Comparison of ENCODE assay signal across 12 cellular contexts in the genomic region with DNA sequence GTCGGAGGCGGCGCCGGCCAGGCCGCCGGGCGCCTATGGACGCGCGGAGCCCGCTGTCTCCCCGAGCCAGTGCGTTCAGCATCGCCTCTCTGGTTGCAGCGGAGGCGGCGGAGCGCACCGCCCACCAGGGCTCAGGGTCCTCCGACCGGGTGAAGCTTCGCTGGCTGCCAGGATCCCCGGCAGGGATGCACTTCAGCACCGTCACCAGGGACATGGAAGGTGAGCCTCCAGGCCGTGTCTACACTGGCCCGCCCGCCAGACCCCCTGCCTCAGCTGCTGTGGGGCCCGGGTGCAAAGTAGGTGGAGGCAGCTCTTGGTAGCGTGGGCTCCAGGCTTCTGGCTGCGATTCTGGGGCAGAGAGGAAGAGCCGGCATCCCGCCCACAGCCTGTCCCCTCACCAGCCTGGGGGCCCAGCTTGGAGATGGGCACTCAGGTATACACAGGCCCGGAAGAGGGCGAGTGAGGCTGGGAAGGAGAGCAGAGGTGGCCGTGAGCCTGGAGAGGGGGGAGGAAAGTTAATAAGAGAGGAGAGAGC. TPM values are rescaled to one million over a fixed set of nuclear protein-coding genes. Genes with fewer than 3 reads are reported as not detected.
DNase-seq lines count a peak whose midpoint lies in the region; ATAC-seq and FAIRE-seq lines count a peak whose summit lies in the region.
"Had no signal": no experiment of that assay in that cellular context is flagged by ENCODE, and none has a peak within 500 bp of the region (broad histone marks: within the 10 kb centered on the region; RNA-seq: fewer than 3 reads in every experiment).

No MANE protein-coding gene starts in this region.

- H3K4me1 Mint-ChIP-seq in activated naive CD8-positive, alpha-beta T cell treated with anti-CD3 and anti-CD28 coated beads for 36 hours, result peaks cover 25% of the 10 kb centered on the region

- no peak for FAIRE-seq in HTR-8/SVneo (lab: Jason Lieb, UNC)

- WGBS in mesenchymal stem cell, result 3% methylated on average over 31 of the region's 35 CpGs

- H2BK120ac ChIP-seq in mesenchymal stem cell (ENCODE audit: low read depth, low read length), result no peak overlapping the region

- DNase-seq in activated naive CD8-positive, alpha-beta T cell treated with anti-CD3 and anti-CD28 coated beads for 36 hours, result no peak
- DNase-seq in mesenchymal stem cell (no peak), head of caudate nucleus (no peak), COR-L47 (lab: John Stamatoyannopoulos, UW) (no peak), HTR-8/SVneo (ENCODE audit: insufficient read length, low spot score) (no peak)
- DNase-seq: activated CD4-positive, alpha-beta T cell treated with anti-CD3 and anti-CD28 coated beads, Interleukin-2, amount 50 U/mL, for 1 hour; hypothalamus; NCI-H1436 treated with DMSO at 0.1 percent for 48 hours had no signal

- H3K9me3 ChIP-seq in ES-I3 (ENCODE audit: control insufficient read depth, insufficient read depth, low read length) (no peaks in the 10 kb centered on the region), mesenchymal stem cell (ENCODE audit: control insufficient read depth, low read length) (no peaks in the 10 kb centered on the region)

- H3K79me2 ChIP-seq in ACC112 (ENCODE audit: control insufficient read depth, insufficient read depth, low read length, unreplicated experiment), result no peaks in the 10 kb centered on the region

- no peaks in the 10 kb centered on the region for H3K9me3 Mint-ChIP-seq in activated naive CD8-positive, alpha-beta T cell treated with anti-CD3 and anti-CD28 coated beads for 36 hours

- H3K9ac ChIP-seq in ES-I3 (ENCODE audit: low read depth, low read length) (peak overlapping the region; percentile 13; the same call in 1 of the 2 replicates), mesenchymal stem cell (ENCODE audit: low read length) (peak overlapping the region; percentile 45)

- no peak overlapping the region for H2AK5ac ChIP-seq in mesenchymal stem cell (ENCODE audit: low read length, severe bottlenecking)

- H2AFZ ChIP-seq in ACC112 (ENCODE audit: low read length, unreplicated experiment), result no peak overlapping the region
- H2AFZ ChIP-seq in mesenchymal stem cell (ENCODE audit: low read depth, low read length), result no peak overlapping the region

- no peaks in the 10 kb centered on the region for H3K36me3 ChIP-seq in ACC112 (ENCODE audit: insufficient read depth, low read length)
- H3K36me3 ChIP-seq in ES-I3 (ENCODE audit: insufficient read depth, low read length), result no peaks in the 10 kb centered on the region
- peaks cover 0 to 5% of the 10 kb centered on the region in 2 experiments for H3K36me3 ChIP-seq in mesenchymal stem cell (ENCODE audit: control insufficient read depth in 1 of 2, insufficient read depth in 2 of 2, low read depth in 1 of 2, low read length in 2 of 2)

- no peaks in the 10 kb centered on the region for H3K79me1 ChIP-seq in mesenchymal stem cell (replicated peaks; ENCODE audit: low read length, poor library complexity, severe bottlenecking)

- no peaks in the 10 kb centered on the region for H3K36me3 Mint-ChIP-seq in activated naive CD8-positive, alpha-beta T cell treated with anti-CD3 and anti-CD28 coated beads for 36 hours

- H3K4me1 ChIP-seq in ACC112 (ENCODE audit: control insufficient read depth, insufficient read depth, low read length, unreplicated experiment) (no peaks in the 10 kb centered on the region), ES-I3 (ENCODE audit: insufficient read depth, low read length) (peaks cover 1% of the 10 kb centered on the region; the same call in 1 of the 2 replicates), mesenchymal stem cell (ENCODE audit: control insufficient read depth, insufficient read depth, low read depth, low read length) (peaks cover 36% of the 10 kb centered on the region)

- H3K4me2 ChIP-seq in mesenchymal stem cell (ENCODE audit: low read length, poor library complexity, severe bottlenecking), result peak overlapping the region; percentile 14

- no peak overlapping the region for H4K91ac ChIP-seq in mesenchymal stem cell (ENCODE audit: low read length)

- H3K4me3 ChIP-seq in ACC112 (ENCODE audit: low read depth, low read length), result peak overlapping the region; percentile 19; the same call in 1 of the 2 replicates
- H3K4me3 ChIP-seq in mesenchymal stem cell (ENCODE audit: insufficient read depth in 1 of 2, low read depth in 1 of 2, low read length in 2 of 2), result peak overlapping the region in 1 of 2 experiments; percentile 53

- H2BK15ac ChIP-seq in mesenchymal stem cell (ENCODE audit: low read depth, poor library complexity, severe bottlenecking), result no peak overlapping the region

- H3K18ac ChIP-seq in mesenchymal stem cell (ENCODE audit: low read depth in 1 of 2, low read length in 2 of 2), result no peak overlapping the region

- peak overlapping the region; percentile 78 for H3K4me3 Mint-ChIP-seq in activated naive CD8-positive, alpha-beta T cell treated with anti-CD3 and anti-CD28 coated beads for 36 hours

- H2BK12ac ChIP-seq in mesenchymal stem cell (ENCODE audit: low read length in 2 of 2), result no peak overlapping the region

- peak overlapping the region in 1 of 2 experiments; percentile 91 for H3K23ac ChIP-seq in mesenchymal stem cell (ENCODE audit: low read length in 2 of 2)

- no peak overlapping the region for H3K4ac ChIP-seq in mesenchymal stem cell (ENCODE audit: low read depth in 1 of 2, low read length in 2 of 2)

- intact Hi-C loops in head of caudate nucleus (cut with DNase I), result no loop called here

- no peak overlapping the region for H4K8ac ChIP-seq in mesenchymal stem cell (ENCODE audit: low read length)

- H3K27ac ChIP-seq in ACC112 (ENCODE audit: low read depth, low read length) (no peak overlapping the region), mesenchymal stem cell (ENCODE audit: low read length, poor library complexity, severe bottlenecking) (no peak overlapping the region)

- ATAC-seq in esophagus mucosa, result no peak
- ATAC-seq: HCT116 had no signal

- H3K14ac ChIP-seq in mesenchymal stem cell (ENCODE audit: low read length in 2 of 2), result no peak overlapping the region

- H3K27me3 Mint-ChIP-seq in activated naive CD8-positive, alpha-beta T cell treated with anti-CD3 and anti-CD28 coated beads for 36 hours, result peaks cover 81% of the 10 kb centered on the region

- no peak overlapping the region for H2BK5ac ChIP-seq in mesenchymal stem cell (ENCODE audit: low read depth, low read length, poor library complexity, severe bottlenecking)

- H3K27ac Mint-ChIP-seq in activated naive CD8-positive, alpha-beta T cell treated with anti-CD3 and anti-CD28 coated beads for 36 hours, result no peak overlapping the region

- H3K27me3 ChIP-seq in ACC112 (ENCODE audit: insufficient read depth, low read length) (peaks cover 40% of the 10 kb centered on the region), mesenchymal stem cell (ENCODE audit: control insufficient read depth in 1 of 2, insufficient read depth in 1 of 2, low read length in 2 of 2) (peaks cover 76 to 87% of the 10 kb centered on the region in 2 experiments)

RNA-seq across cellular contexts. Expression of a gene that starts 1.1 kb away (rescaled TPM):
- total RNA-seq in activated naive CD8-positive, alpha-beta T cell treated with anti-CD3 and anti-CD28 coated beads for 36 hours, result not detected
- polyA plus RNA-seq in mesenchymal stem cell (2013, experiment 1 of 2), result 2.4 TPM
- 2.5 TPM for polyA plus RNA-seq in mesenchymal stem cell (2013, experiment 2 of 2)
- total RNA-seq in esophagus mucosa, result 1.1 TPM

RNA-seq across cellular contexts. Expression of a gene that starts 36.2 kb away (rescaled TPM):
- total RNA-seq in activated naive CD8-positive, alpha-beta T cell treated with anti-CD3 and anti-CD28 coated beads for 36 hours, result not detected
- polyA plus RNA-seq in mesenchymal stem cell (2013, experiment 1 of 2), result 1.0 TPM
- polyA plus RNA-seq in mesenchymal stem cell (2013, experiment 2 of 2), result 1.2 TPM
- 2.0 TPM for total RNA-seq in esophagus mucosa

RNA-seq across cellular contexts. Expression of a gene that starts 45.2 kb away (rescaled TPM):
- 1 to 10 TPM; 1.1 to 1.3 TPM for total RNA-seq in activated naive CD8-positive, alpha-beta T cell treated with anti-CD3 and anti-CD28 coated beads for 36 hours
- 5.7 TPM for polyA plus RNA-seq in mesenchymal stem cell (2013, experiment 1 of 2)
- polyA plus RNA-seq in mesenchymal stem cell (2013, experiment 2 of 2), result 6.2 TPM
- 31.3 TPM for total RNA-seq in esophagus mucosa

Comparison
In these comparisons a context has a peak if more than half of its experiments do, and no peak if none do; other contexts are left out.
1. RNA of a gene that starts 45.2 kb away (total RNA-seq): 31.3 TPM in esophagus mucosa (single experiment); 1.1 to 1.3 TPM in activated naive CD8-positive, alpha-beta T cell treated with anti-CD3 and anti-CD28 coated beads for 36 hours; every median in the first group is over 10 times any median in the second.